In genomic region chr7:888081-889024, GRCh38 we compare ENCODE assay signal across 22 cellular contexts. TPM values are rescaled to one million over a fixed set of nuclear protein-coding genes. Genes with fewer than 3 reads are reported as not detected.
DNase-seq lines count a peak whose midpoint lies in the region; ATAC-seq, FAIRE-seq and TF ChIP-seq lines count a peak whose summit lies in the region.
"Had no signal": no experiment of that assay in that cellular context is flagged by ENCODE, and none has a peak within 500 bp of the region (broad histone marks: within the 10 kb centered on the region; RNA-seq: fewer than 3 reads in every experiment).

No MANE protein-coding gene starts in this region.

- H4K5ac ChIP-seq in H1 (ENCODE audit: insufficient read length, low read depth, low read length): no peak overlapping the region

- FAIRE-seq in H1 (lab: Jason Lieb, UNC): no peak
- peak; percentile 46 for FAIRE-seq in urothelium cell line (lab: Jason Lieb, UNC)
- FAIRE-seq: islet of Langerhans had no signal

- H2AK5ac ChIP-seq in H1 (ENCODE audit: low read depth, low read length): 0 out of 2 replicates have a peak overlapping the region, but pooled peaks have one; percentile 39

- H3K4me2 ChIP-seq in H1 (ENCODE audit: insufficient read depth in 1 of 2, low read depth in 2 of 2, low read length in 2 of 2): peak overlapping the region in 1 of 2 experiments; percentile 47; a peak in 1 of 4 replicates
- H3K4me2 ChIP-seq: hepatocyte had no signal

- H2BK5ac ChIP-seq in H1 (ENCODE audit: low read depth, low read length): peak overlapping the region; percentile 24; the same call in 1 of the 2 replicates

- H3K9me3 Mint-ChIP-seq in natural killer cell: no peaks in the 10 kb centered on the region
- H3K9me3 Mint-ChIP-seq: dendritic cell treated with granulocyte-macrophage colony-stimulating factor and Interleukin-4, amounts not matched to agents 40 ng/mL and 50 ng/mL, for 4 days; naive thymus-derived CD8-positive, alpha-beta T cell had no signal

- H4K8ac ChIP-seq in H1 (ENCODE audit: extremely low read depth, insufficient read depth, low read length): no peak overlapping the region

- peak overlapping the region; percentile 34 to 65 for H3K27ac Mint-ChIP-seq in natural killer cell
- H3K27ac Mint-ChIP-seq: activated CD4-positive, alpha-beta T cell treated with anti-CD3 and anti-CD28 coated beads, Interleukin-2, amount 10 ng/mL, durations not matched to agents 7 days and 5 days; dendritic cell treated with granulocyte-macrophage colony-stimulating factor and Interleukin-4, amounts not matched to agents 40 ng/mL and 50 ng/mL, for 4 days had no signal

- H3K27ac ChIP-seq in H1 (ENCODE audit: low read depth, low read length): no peak overlapping the region
- H3K27ac ChIP-seq: hepatocyte, suprapubic skin had no signal

- H3K4me1 ChIP-seq in H1 (replicated peaks in 1 of 4; ENCODE audit: control insufficient read depth in 3 of 4, insufficient read depth in 4 of 4, low read length in 3 of 4): peaks cover 0 to 12% (median 1%) of the 10 kb centered on the region in 4 experiments; a peak in 2 of 7 replicates

- no peak overlapping the region for H4K91ac ChIP-seq in H1 (replicated peaks; ENCODE audit: insufficient read length, low read length)

- CTCF ChIA-PET in H1 (lab: Charles Lee; ENCODE audit: partially characterized antibody): no interaction called here

- no peak overlapping the region for H3K9ac ChIP-seq in H1 (replicated peaks in 1 of 4; ENCODE audit: extremely low read depth in 1 of 4, low read depth in 3 of 4, low read length in 3 of 4)

- H2BK15ac ChIP-seq in H1 (ENCODE audit: low read length): no peak overlapping the region

- H3K36me3 Mint-ChIP-seq in natural killer cell: no peaks in the 10 kb centered on the region

- H3K9me3 ChIP-seq in H1 (ENCODE audit: insufficient read depth in 2 of 2, low read depth in 1 of 2, low read length in 1 of 2): no peaks in the 10 kb centered on the region
- H3K9me3 ChIP-seq: suprapubic skin had no signal

- H3K4me3 Mint-ChIP-seq in natural killer cell: no peak overlapping the region
- H3K4me3 Mint-ChIP-seq: activated CD4-positive, alpha-beta T cell treated with anti-CD3 and anti-CD28 coated beads, Interleukin-2, amount 10 ng/mL, durations not matched to agents 7 days and 5 days; CD8-positive, alpha-beta memory T cell; dendritic cell treated with granulocyte-macrophage colony-stimulating factor and Interleukin-4, amounts not matched to agents 40 ng/mL and 50 ng/mL, for 4 days had no signal

- peaks cover 37 to 42% of the 10 kb centered on the region in 2 experiments for H4K20me1 ChIP-seq in H1 (replicated peaks in 1 of 2; ENCODE audit: control insufficient read depth in 1 of 2, insufficient read depth in 2 of 2, low read length in 2 of 2)

- H2AFZ ChIP-seq in H1 (ENCODE audit: low read length): no peak overlapping the region
- H2AFZ ChIP-seq: hepatocyte had no signal

- TF ChIP-seq EP300 in H1 (IDR thresholded peaks at IDR 0.05; ENCODE audit: borderline replicate concordance in 1 of 2, low read depth in 2 of 2, low read length in 2 of 2): no peak

- H3K23ac ChIP-seq in H1 (ENCODE audit: insufficient read length): no peak overlapping the region

- no peak overlapping the region for H2BK120ac ChIP-seq in H1 (replicated peaks; ENCODE audit: low read depth, low read length)

- no peak overlapping the region for H3K4ac ChIP-seq in H1 (replicated peaks; ENCODE audit: insufficient read length, low read depth, low read length)

- TF ChIP-seq POLR2A in H1 (IDR thresholded peaks at IDR 0.05; ENCODE audit: control extremely low read depth in 1 of 2, low read depth in 2 of 2, low read length in 2 of 2): no peak

- intact Hi-C loops in Right ventricle myocardium inferior (cut with DNase I) (loop anchor here (5.0 to 10.0 kb wide), 2 partner anchors 79 to 286 kb away; no protein-coding TSS in a partner anchor), cardiac septum (cut with DNase I) (no loop called here), natural killer cell (cut with micrococcal nuclease) (no loop called here)

- DNase-seq in Right ventricle myocardium inferior (ENCODE audit: missing footprints) (peak; percentile 48), cardiac septum (ENCODE audit: low spot score) (no peak), H1 (ENCODE audit: low read depth in 1 of 2, low spot score in 2 of 2) (no peak), natural killer cell (no peak), urothelium cell line (ENCODE audit: low spot score) (no peak), AML-193 (lab: John Stamatoyannopoulos, UW) (no peak)
- DNase-seq: activated CD4-positive, alpha-beta T cell treated with anti-CD3 and anti-CD28 coated beads, Interleukin-2, amount 10 ng/mL, durations not matched to agents 7 days and 5 days; activated gamma-delta T cell treated with Interleukin-2 at 50 U/mL for 16 hours; CD8-positive, alpha-beta memory T cell; DMS79 treated with DMSO at 0.1 percent for 48 hours; mesenchymal stem cell; naive thymus-derived CD8-positive, alpha-beta T cell; NCI-H1105; NCI-H524; stimulated activated CD4-positive, alpha-beta T cell treated with anti-CD3 and anti-CD28 coated beads, Interleukin-12 subunit alpha, Interleukin-12 subunit beta, amount 100 ng/mL, for 4 hours; T-helper 1 cell had no signal

- no peak overlapping the region for H3K56ac ChIP-seq in H1 (replicated peaks; ENCODE audit: insufficient read length, low read depth, low read length)

- no peak overlapping the region for H3K18ac ChIP-seq in H1 (ENCODE audit: extremely low read depth, low read length)

- ATAC-seq in Right ventricle myocardium inferior: no peak
- ATAC-seq in natural killer cell: no peak
- no peak for ATAC-seq in HG03095 (IDR thresholded peaks at IDR 0.05; ENCODE audit: unreplicated experiment)
- no peak for ATAC-seq in GM21723 (IDR thresholded peaks at IDR 0.05; ENCODE audit: unreplicated experiment)
- ATAC-seq: naive thymus-derived CD8-positive, alpha-beta T cell had no signal

- peaks cover 15 to 63% of the 10 kb centered on the region in 2 experiments for H3K79me2 ChIP-seq in H1 (ENCODE audit: control insufficient read depth in 1 of 2, insufficient read depth in 2 of 2, low read length in 2 of 2)

- 89% methylated on average over 41 of the region's 43 CpGs; no CpG with 5 or more reads in 1 of the 2 experiments for WGBS in H1 (ENCODE audit: extremely low coverage in 1 of 2, insufficient coverage in 1 of 2, insufficient read length in 1 of 2, insufficient replicate concordance in 2 of 2, low coverage in 1 of 2, low lambda C conversion rate in 2 of 2, missing lambda C conversion rate in 1 of 2), 2 experiments

- no peak overlapping the region; a peak in 2 of 8 replicates for H3K4me3 ChIP-seq in H1 (ENCODE audit: extremely low read depth in 1 of 4, insufficient read depth in 2 of 4, low read depth in 3 of 4, low read length in 4 of 4)
- H3K4me3 ChIP-seq: hepatocyte, suprapubic skin had no signal

- H3K79me1 ChIP-seq in H1 (ENCODE audit: low read depth, low read length): peaks cover 44% of the 10 kb centered on the region

- no peak overlapping the region for H2BK20ac ChIP-seq in H1 (ENCODE audit: low read length)

- TF ChIP-seq RAD21 in H1 (IDR thresholded peaks at IDR 0.05 in 1 of 2, conservative IDR thresholded peaks at IDR 0.05 in 1 of 2; ENCODE audit: low read depth in 2 of 2, low read length in 2 of 2): no peak

- H3K14ac ChIP-seq in H1 (ENCODE audit: insufficient read length): no peak overlapping the region

- POLR2A ChIA-PET in H1 (lab: Charles Lee; ENCODE audit: partially characterized antibody): interaction anchor here (0.9 to 1.6 kb wide), 4 partner anchors 10 to 124 kb away, joined by 3 to 6 read pairs (median 4); partner anchors contain the start of gene GET4

- peaks cover 17 to 49% (median 36%) of the 10 kb centered on the region in 4 experiments; a peak in 7 of 8 replicates for H3K36me3 ChIP-seq in H1 (ENCODE audit: control insufficient read depth in 2 of 4, insufficient read depth in 4 of 4, low read length in 3 of 4)

- H3K4me1 Mint-ChIP-seq in natural killer cell: peaks cover 4 to 28% of the 10 kb centered on the region in 2 donors

- TF ChIP-seq CTCF in H1 (IDR thresholded peaks at IDR 0.05; ENCODE audit: control extremely low read depth in 1 of 3, insufficient read depth in 1 of 3, low read depth in 1 of 3, low read length in 3 of 3) (no peak), natural killer cell (IDR thresholded peaks at IDR 0.05) (no peak)

- H3K23me2 ChIP-seq in H1 (ENCODE audit: low read depth, low read length): peaks cover 2% of the 10 kb centered on the region; the same call in 1 of the 2 replicates

- no peaks in the 10 kb centered on the region for H3K27me3 Mint-ChIP-seq in natural killer cell (ENCODE audit: low read depth in 2 of 2)
- H3K27me3 Mint-ChIP-seq: activated CD4-positive, alpha-beta T cell treated with anti-CD3 and anti-CD28 coated beads, Interleukin-2, amount 10 ng/mL, durations not matched to agents 7 days and 5 days; dendritic cell treated with granulocyte-macrophage colony-stimulating factor and Interleukin-4, amounts not matched to agents 40 ng/mL and 50 ng/mL, for 4 days; naive thymus-derived CD8-positive, alpha-beta T cell had no signal

- H2BK12ac ChIP-seq in H1 (ENCODE audit: low read depth, low read length): no peak overlapping the region

- H3K27me3 ChIP-seq in H1 (replicated peaks in 1 of 4; ENCODE audit: control insufficient read depth in 3 of 4, extremely low read depth in 1 of 4, insufficient read depth in 3 of 4, low read length in 3 of 4): no peaks in the 10 kb centered on the region
- H3K27me3 ChIP-seq: hepatocyte, suprapubic skin had no signal

RNA-seq across cellular contexts. Expression of gene GET4, which starts 12.0 kb away (rescaled TPM):
- total RNA-seq in Right ventricle myocardium inferior (19.1 TPM), cardiac septum (21.3 TPM), natural killer cell (10 to 100 TPM; 69.3 to 81.6 (median 73.2) TPM)
- 52.1 and 56.7 TPM in 2 replicates for total RNA-seq in H1 (2021; fragmentation: NEBNext Ultra II Directional; extraction: Animal tissue kit (Norgen Biotek cat#: 25700))
- polyA plus RNA-seq in H1 (2011; rRNA removed): 74.1 and 95.0 TPM in 2 replicates
- 73.5 TPM for polyA plus RNA-seq in H1 (2011; cell fraction: cytosol; rRNA removed)
- polyA plus RNA-seq in H1 (2011; cell fraction: nucleus; rRNA removed): 137 TPM
- 42.9 to 72.1 TPM (median 69.9 TPM) in 4 replicates for polyA plus RNA-seq in H1 (2012, experiment 1 of 2)
- 52.9 TPM for polyA plus RNA-seq in H1 (2012, experiment 2 of 2)
- polyA plus RNA-seq in H1 (2013, experiment 1 of 2): 40.9 TPM
- polyA plus RNA-seq in H1 (2013, experiment 2 of 2): 40.1 TPM
- 17.7 and 19.3 TPM in 2 replicates for polyA minus RNA-seq in H1 (2011; rRNA and poly(A)+ RNA removed)
- polyA minus RNA-seq in H1 (2011; cell fraction: cytosol; rRNA and poly(A)+ RNA removed): 28.7 TPM
- polyA minus RNA-seq in H1 (2011; cell fraction: nucleus; rRNA and poly(A)+ RNA removed): 22.5 TPM

RNA-seq across cellular contexts. Expression of gene SUN1, which starts 56.1 kb away (rescaled TPM):
- total RNA-seq in Right ventricle myocardium inferior (176 TPM), cardiac septum (153 TPM), natural killer cell (10 to 100 TPM; 40.2 to 63.5 (median 48.0) TPM)
- total RNA-seq in H1 (2021; fragmentation: NEBNext Ultra II Directional; extraction: Animal tissue kit (Norgen Biotek cat#: 25700)): 105 and 108 TPM in 2 replicates
- polyA plus RNA-seq in H1 (2011; rRNA removed): 158 and 324 TPM in 2 replicates
- polyA plus RNA-seq in H1 (2011; cell fraction: cytosol; rRNA removed): 235 TPM
- polyA plus RNA-seq in H1 (2011; cell fraction: nucleus; rRNA removed): 512 TPM
- polyA plus RNA-seq in H1 (2012, experiment 1 of 2): 69.8 to 110 TPM (median 95.7 TPM) in 4 replicates
- 31.4 TPM for polyA plus RNA-seq in H1 (2012, experiment 2 of 2)
- polyA plus RNA-seq in H1 (2013, experiment 1 of 2): 110 TPM
- polyA plus RNA-seq in H1 (2013, experiment 2 of 2): 106 TPM
- 149 and 180 TPM in 2 replicates for polyA minus RNA-seq in H1 (2011; rRNA and poly(A)+ RNA removed)
- 83.6 TPM for polyA minus RNA-seq in H1 (2011; cell fraction: cytosol; rRNA and poly(A)+ RNA removed)
- 211 TPM for polyA minus RNA-seq in H1 (2011; cell fraction: nucleus; rRNA and poly(A)+ RNA removed)
